30 cellular contexts compared by ENCODE assay signal in the genomic region with DNA sequence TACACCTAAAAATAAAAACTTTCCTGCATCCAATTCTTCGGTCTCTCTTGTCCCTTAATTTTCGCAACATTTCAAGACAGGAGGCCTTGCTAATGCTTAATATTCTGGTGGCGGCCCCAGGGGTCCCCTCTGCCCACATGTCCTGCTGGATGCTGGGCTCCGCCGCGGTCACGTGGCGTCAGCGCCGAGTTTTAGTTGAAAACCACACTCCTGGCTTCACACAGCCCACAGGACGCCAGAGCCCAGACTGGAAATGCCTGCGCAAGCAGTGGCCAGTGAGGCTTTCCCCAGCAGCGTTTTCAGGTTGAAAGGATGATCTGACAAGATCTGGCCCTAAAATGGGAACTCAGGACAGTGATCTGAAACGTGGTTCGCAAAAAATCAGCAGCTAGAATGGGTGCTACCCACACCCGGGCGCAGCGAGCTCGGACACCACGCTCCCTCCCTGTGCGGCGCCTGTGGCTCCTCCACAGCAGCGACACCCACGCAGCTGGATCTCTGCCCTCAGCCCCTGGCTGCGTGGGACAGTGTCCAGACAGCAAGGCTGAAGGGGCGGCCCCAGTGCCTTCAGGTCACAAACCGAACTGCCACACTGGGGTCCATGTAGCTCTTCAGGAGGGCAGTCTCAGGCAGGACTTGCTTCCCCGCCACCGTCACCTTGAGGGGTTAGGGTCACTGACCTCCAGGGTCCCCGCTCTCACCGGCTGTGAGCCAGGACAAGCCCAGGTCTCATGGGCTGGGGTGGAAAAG. TPM values are rescaled to one million over a fixed set of nuclear protein-coding genes. Genes with fewer than 3 reads are reported as not detected.
DNase-seq lines count a peak whose midpoint lies in the region; ATAC-seq, FAIRE-seq and TF ChIP-seq lines count a peak whose summit lies in the region.
"Had no signal": no experiment of that assay in that cellular context is flagged by ENCODE, and none has a peak within 500 bp of the region (broad histone marks: within the 10 kb centered on the region; RNA-seq: fewer than 3 reads in every experiment).

No MANE protein-coding gene starts in this region.

- peaks cover 6 to 10% of the 10 kb centered on the region in 2 experiments; a peak in 4 of 5 replicates for H3K4me1 ChIP-seq in K562 (replicated peaks in 1 of 2; ENCODE audit: control insufficient read depth in 2 of 2, insufficient read depth in 2 of 2, low read length in 2 of 2)
- H3K4me1 ChIP-seq in spleen, result no peaks in the 10 kb centered on the region
- H3K4me1 ChIP-seq in tibial nerve, result no peaks in the 10 kb centered on the region

- H3K79me2 ChIP-seq in K562 (ENCODE audit: control insufficient read depth, insufficient read depth, low read length), result no peaks in the 10 kb centered on the region

- CTCF ChIA-PET in Calu3 (lab: Charles Lee) (no interaction called here), K562 (lab: Yijun Ruan, JAX; ENCODE audit: low intra/inter-chr PET ratio) (no interaction called here)

- no peak overlapping the region for H3K27ac ChIP-seq in K562 (ENCODE audit: extremely low read depth, low read depth, low read length)
- no peak overlapping the region for H3K27ac ChIP-seq in spleen
- H3K27ac ChIP-seq in tibial nerve, result no peak overlapping the region

- intact Hi-C loops in Calu3 (cut with micrococcal nuclease; ENCODE audit: unreplicated experiment) (no loop called here), K562 (cut with micrococcal nuclease) (no loop called here), spleen (cut with DNase I; ENCODE audit: low total_unique reads) (no loop called here)

- BruUV-seq in Calu3 (replicated peaks; lab: Mats Ljungman, UMichigan), result no TSS peak
- no TSS peak for BruUV-seq in K562 (replicated peaks; lab: Mats Ljungman, UMichigan)

- H3K9ac ChIP-seq in K562 (ENCODE audit: insufficient read depth in 1 of 2, low read depth in 2 of 2, low read length in 2 of 2), result no peak overlapping the region
- H3K9ac ChIP-seq: SK-N-SH had no signal

- WGBS in K562 (ENCODE audit: insufficient coverage, low coverage, missing lambda C conversion rate), result 62% methylated on average over 31 of the region's 31 CpGs
- WGBS in spleen, 5 donors, result 96 to 99% (median 97%) methylated on average over 31 of the region's 31 CpGs
- 97% methylated on average over 25 to 31 of the region's 31 CpGs for WGBS in tibial nerve, 2 donors

- in situ Hi-C loops in K562 (cut with MboI), result no loop called here

- DNase-seq in Calu3, result no peak
- DNase-seq in K562 (ENCODE audit: extremely low read depth in 1 of 4, low spot score in 3 of 4), result no peak
- peak; percentile 66 for DNase-seq in spleen
- no peak for DNase-seq in stimulated activated CD8-positive, alpha-beta memory T cell treated with anti-CD3 and anti-CD28 coated beads, Interleukin-4, amount 100 ng/mL, for 48 hours
- DNase-seq in tibial nerve (ENCODE audit: low spot score in 2 of 2), result no peak
- no peak for DNase-seq in dermis blood vessel endothelial cell
- DNase-seq: C1 segment of cervical spinal cord, DMS79 treated with DMSO at 0.1 percent for 48 hours, GF-D8, KBM-7, NCI-H1105 treated with DMSO at 0.1 percent for 48 hours, NCI-H146, NCI-H1930, NCI-H2107, NCI-H446, NCI-H524 treated with DMSO at 0.1 percent for 48 hours, NCI-H774, SIG-M5, SK-N-SH had no signal

- peaks cover 56% of the 10 kb centered on the region for H3K36me3 Mint-ChIP-seq in Calu3 (ENCODE audit: insufficient read depth, unreplicated experiment)

- no peaks in the 10 kb centered on the region for H3K27me3 Mint-ChIP-seq in Calu3 (ENCODE audit: unreplicated experiment)

- no peak for ATAC-seq in GM18505 (IDR thresholded peaks at IDR 0.05; ENCODE audit: unreplicated experiment)
- ATAC-seq in K562, result no peak
- ATAC-seq: HCT116 had no signal

- peak overlapping the region; percentile 39 for H3K27ac Mint-ChIP-seq in Calu3 (ENCODE audit: unreplicated experiment)
- H3K27ac Mint-ChIP-seq: CD8-positive, alpha-beta memory T cell had no signal

- no peaks in the 10 kb centered on the region for H3K9me1 ChIP-seq in K562 (ENCODE audit: control insufficient read depth, insufficient read depth, low read length)

- FAIRE-seq in K562 (lab: Jason Lieb, UNC), result no peak
- FAIRE-seq: GM12892, GM18507, RCC 7860 had no signal

- no peak overlapping the region for H3K4me2 ChIP-seq in K562 (ENCODE audit: insufficient read depth, low read length)
- H3K4me2 ChIP-seq: SK-N-SH had no signal

- peak; percentile 47 for TF ChIP-seq POLR2A in GM18505 (IDR thresholded peaks at IDR 0.05; ENCODE audit: borderline replicate concordance, extremely low read depth, insufficient read depth, insufficient read length)
- no peak for TF ChIP-seq POLR2A in K562 (conservative IDR thresholded peaks at IDR 0.05)
- TF ChIP-seq POLR2A in spleen (IDR thresholded peaks at IDR 0.05), result no peak
- no peak for TF ChIP-seq POLR2A in tibial nerve (IDR thresholded peaks at IDR 0.05)

- TF ChIP-seq RAD21 in K562 (CRISPR knock-in tag; conservative IDR thresholded peaks at IDR 0.05 in 1 of 2, IDR thresholded peaks at IDR 0.05 in 1 of 2), result no peak

- peaks cover 38% of the 10 kb centered on the region for H3K4me1 Mint-ChIP-seq in Calu3 (ENCODE audit: low read depth, unreplicated experiment)
- H3K4me1 Mint-ChIP-seq: CD8-positive, alpha-beta memory T cell had no signal

- POLR2A ChIA-PET in K562 (lab: Yijun Ruan, JAX), result interaction anchor here (1.0 to 1.1 kb wide), 2 partner anchors 17 to 480 kb away, joined by 3 to 4 read pairs; a partner anchor contains a TSS

- H3K4me3 Mint-ChIP-seq in Calu3 (ENCODE audit: low read depth, unreplicated experiment), result no peak overlapping the region
- H3K4me3 Mint-ChIP-seq: CD8-positive, alpha-beta memory T cell had no signal

- H4K20me1 ChIP-seq in K562 (replicated peaks; ENCODE audit: control insufficient read depth, insufficient read depth, low read length), result no peaks in the 10 kb centered on the region

- H3K4me3 ChIP-seq in K562 (no peak overlapping the region), spleen (no peak overlapping the region), tibial nerve (no peak overlapping the region)

- no peaks in the 10 kb centered on the region for H3K9me3 Mint-ChIP-seq in Calu3 (ENCODE audit: low read depth, unreplicated experiment)

- peaks cover 20% of the 10 kb centered on the region for H3K9me3 ChIP-seq in K562 (replicated peaks; ENCODE audit: control insufficient read depth, insufficient read depth, low read depth, low read length)
- peaks cover 10 to 66% (median 47%) of the 10 kb centered on the region in 8 donors for H3K9me3 ChIP-seq in spleen
- peaks cover 0 to 47% (median 12%) of the 10 kb centered on the region in 4 donors for H3K9me3 ChIP-seq in tibial nerve

- TF ChIP-seq EP300 in K562 (IDR thresholded peaks at IDR 0.05; ENCODE audit: low read length) (no peak), tibial nerve (IDR thresholded peaks at IDR 0.05) (no peak)

- H2AFZ ChIP-seq in K562 (ENCODE audit: low read depth, low read length), result no peak overlapping the region

- TF ChIP-seq CTCF in Calu3 (IDR thresholded peaks at IDR 0.05; ENCODE audit: unreplicated experiment), result no peak
- no peak for TF ChIP-seq CTCF in K562 (IDR thresholded peaks at IDR 0.05 in 2 of 3, conservative IDR thresholded peaks at IDR 0.05 in 1 of 3; ENCODE audit: insufficient read depth in 2 of 3, low read depth in 1 of 3, low read length in 3 of 3)
- TF ChIP-seq CTCF in spleen (IDR thresholded peaks at IDR 0.05 in 8 of 11, conservative IDR thresholded peaks at IDR 0.05 in 3 of 11), result no peak
- TF ChIP-seq CTCF in tibial nerve (IDR thresholded peaks at IDR 0.05), result no peak

- H3K36me3 ChIP-seq in K562 (ENCODE audit: control insufficient read depth, insufficient read depth, low read length) (peaks cover 12% of the 10 kb centered on the region; the same call in 2 of the 3 replicates), spleen (peaks cover 0 to 79% (median 58%) of the 10 kb centered on the region in 6 donors), tibial nerve (peaks cover 0 to 100% (median 16%) of the 10 kb centered on the region in 3 donors)

- H3K27me3 ChIP-seq in K562 (ENCODE audit: control insufficient read depth in 2 of 2, insufficient read depth in 2 of 2, low read length in 2 of 2) (no peaks in the 10 kb centered on the region), spleen (replicated peaks in 1 of 7) (no peaks in the 10 kb centered on the region), tibial nerve (no peaks in the 10 kb centered on the region)

RNA-seq across cellular contexts. Expression of a gene that starts 11.6 kb away (rescaled TPM):
- total RNA-seq in Calu3 (2022) (84.8 and 89.0 TPM in 2 replicates), K562 (2014; rRNA removed) (108 and 116 TPM in 2 replicates), K562 (2014; rRNA removed; fragmentation: Illumina TruSeq; extraction: Trizol) (73.8 and 79.8 TPM in 2 replicates), K562 (2015; rRNA removed; fragmentation: Illumina TruSeq; extraction: Trizol) (94.7 and 97.3 TPM in 2 replicates), K562 (2021) (93.9 and 102 TPM in 2 replicates), spleen (10 to 100 TPM; 37.8 to 55.0 (median 48.2) TPM), tibial nerve (10 to 100 TPM; 41.8 to 50.6 (median 49.4) TPM), dermis blood vessel endothelial cell (20.8 and 29.5 TPM in 2 replicates)
- 74.7 and 156 TPM in 2 replicates for total RNA-seq in K562 (2011; cell fraction: chromatin; rRNA removed; ENCODE audit: low replicate concordance)
- 93.6 and 122 TPM in 2 replicates for total RNA-seq in K562 (2011; cell fraction: nucleolus; rRNA removed)
- 99.6 and 104 TPM in 2 replicates for total RNA-seq in K562 (2011; cell fraction: nucleoplasm; rRNA removed)
- polyA plus RNA-seq in K562 (2011; rRNA removed) (70.3 and 76.7 TPM in 2 replicates), K562 (2014; fragmentation: Illumina TruSeq; extraction: Trizol) (88.8 and 93.4 TPM in 2 replicates), K562 (2014; fragmentation: Nextera tagmentation; extraction: Ambion mirVana) (10 to 100 TPM; 13.9 to 25.5 TPM), K562 (2014; rRNA removed) (87.2 and 91.9 TPM in 2 replicates), spleen (10 to 100 TPM; 21.2 to 36.8 (median 23.5) TPM)
- polyA plus RNA-seq in K562 (2011; cell fraction: cytosol; rRNA removed), result 64.8 and 71.7 TPM in 2 replicates
- 63.9 and 68.6 TPM in 2 replicates for polyA plus RNA-seq in K562 (2011; cell fraction: nucleus; rRNA removed)
- 76.0 and 88.6 TPM in 2 replicates for polyA plus RNA-seq in K562 (2012)
- 91.4 and 96.8 TPM in 2 replicates for polyA minus RNA-seq in K562 (2011; rRNA and poly(A)+ RNA removed)
- polyA minus RNA-seq in K562 (2011; cell fraction: cytosol; rRNA and poly(A)+ RNA removed), result 41.0 and 42.8 TPM in 2 replicates
- 68.5 and 107 TPM in 2 replicates for polyA minus RNA-seq in K562 (2011; cell fraction: nucleus; rRNA and poly(A)+ RNA removed)

RNA-seq across cellular contexts. Expression of a gene that starts 29.2 kb away (rescaled TPM):
- total RNA-seq in Calu3 (2022), result 21.2 and 24.3 TPM in 2 replicates
- total RNA-seq in K562 (2011; cell fraction: chromatin; rRNA removed; ENCODE audit: low replicate concordance), result 28.4 and 48.4 TPM in 2 replicates
- total RNA-seq in K562 (2011; cell fraction: nucleolus; rRNA removed), result 26.5 and 27.3 TPM in 2 replicates
- total RNA-seq in K562 (2011; cell fraction: nucleoplasm; rRNA removed), result 18.5 and 26.3 TPM in 2 replicates
- 10.1 and 12.0 TPM in 2 replicates for total RNA-seq in K562 (2014; rRNA removed)
- total RNA-seq in K562 (2014; rRNA removed; fragmentation: Illumina TruSeq; extraction: Trizol), result 4.9 and 5.8 TPM in 2 replicates
- 9.2 and 10.7 TPM in 2 replicates for total RNA-seq in K562 (2015; rRNA removed; fragmentation: Illumina TruSeq; extraction: Trizol)
- 12.1 and 18.2 TPM in 2 replicates for total RNA-seq in K562 (2021)
- polyA plus RNA-seq in K562 (2011; rRNA removed), result 12.9 and 15.0 TPM in 2 replicates
- 18.4 and 21.1 TPM in 2 replicates for polyA plus RNA-seq in K562 (2011; cell fraction: cytosol; rRNA removed)
- polyA plus RNA-seq in K562 (2011; cell fraction: nucleus; rRNA removed), result 69.8 and 70.6 TPM in 2 replicates
- polyA plus RNA-seq in K562 (2012), result 8.7 and 11.6 TPM in 2 replicates
- polyA plus RNA-seq in K562 (2014; fragmentation: Illumina TruSeq; extraction: Trizol), result 7.7 and 9.8 TPM in 2 replicates
- 1 to 10 TPM; 1.9 to 2.1 TPM for polyA plus RNA-seq in K562 (2014; fragmentation: Nextera tagmentation; extraction: Ambion mirVana)
- polyA plus RNA-seq in K562 (2014; rRNA removed), result 11.9 and 17.4 TPM in 2 replicates
- 8.4 and 9.3 TPM in 2 replicates for polyA minus RNA-seq in K562 (2011; rRNA and poly(A)+ RNA removed)
- 8.6 and 9.1 TPM in 2 replicates for polyA minus RNA-seq in K562 (2011; cell fraction: cytosol; rRNA and poly(A)+ RNA removed)
- 15.2 and 24.0 TPM in 2 replicates for polyA minus RNA-seq in K562 (2011; cell fraction: nucleus; rRNA and poly(A)+ RNA removed)
- 10 to 100 TPM; 15.1 to 31.3 (median 23.8) TPM for total RNA-seq in spleen
- polyA plus RNA-seq in spleen, result 10 to 100 TPM in 2 of 3 donors, 1 to 10 TPM in 1; 6.9 to 12.2 (median 11.4) TPM
- 10 to 100 TPM; 20.7 to 82.2 (median 32.6) TPM for total RNA-seq in tibial nerve
- total RNA-seq in dermis blood vessel endothelial cell, result 5.3 and 7.7 TPM in 2 replicates

RNA-seq across cellular contexts. Expression of a gene that starts 34.2 kb away (rescaled TPM):
- total RNA-seq in Calu3 (2022) (4.2 and 11.4 TPM in 2 replicates), K562 (2014; rRNA removed) (0.23 and 0.24 TPM in 2 replicates), K562 (2014; rRNA removed; fragmentation: Illumina TruSeq; extraction: Trizol) (0.15 and 0.22 TPM in 2 replicates), K562 (2015; rRNA removed; fragmentation: Illumina TruSeq; extraction: Trizol) (0.19 and 0.36 TPM in 2 replicates), K562 (2021) (0.29 and 0.33 TPM in 2 replicates), spleen (10 to 100 TPM; 40.3 to 76.1 (median 45.4) TPM), tibial nerve (10 to 100 TPM; 20.5 to 46.9 (median 32.5) TPM), dermis blood vessel endothelial cell (40.7 and 76.1 TPM in 2 replicates)
- 0.37 and 0.60 TPM in 2 replicates for total RNA-seq in K562 (2011; cell fraction: chromatin; rRNA removed; ENCODE audit: low replicate concordance)
- total RNA-seq in K562 (2011; cell fraction: nucleolus; rRNA removed), result 0.17 and 0.39 TPM in 2 replicates
- not detected in 2 replicates for total RNA-seq in K562 (2011; cell fraction: nucleoplasm; rRNA removed)
- polyA plus RNA-seq in K562 (2011; rRNA removed) (0.03 TPM in 1 of 2 replicates, not detected in the other), K562 (2014; fragmentation: Illumina TruSeq; extraction: Trizol) (0.15 and 0.19 TPM in 2 replicates), K562 (2014; fragmentation: Nextera tagmentation; extraction: Ambion mirVana) (under 1 TPM; 0.35 to 0.82 TPM), K562 (2014; rRNA removed) (0.11 TPM in 1 of 2 replicates, not detected in the other), spleen (10 to 100 TPM in 2 of 3 donors, 1 to 10 TPM in 1; 7.0 to 16.6 (median 16.3) TPM)
- 0.04 TPM in 1 of 2 replicates, not detected in the other for polyA plus RNA-seq in K562 (2011; cell fraction: cytosol; rRNA removed)
- polyA plus RNA-seq in K562 (2011; cell fraction: nucleus; rRNA removed), result not detected in 2 replicates
- polyA plus RNA-seq in K562 (2012), result 12.5 and 24.1 TPM in 2 replicates
- 0.35 TPM in 1 of 2 replicates, not detected in the other for polyA minus RNA-seq in K562 (2011; rRNA and poly(A)+ RNA removed)
- not detected in 2 replicates for polyA minus RNA-seq in K562 (2011; cell fraction: cytosol; rRNA and poly(A)+ RNA removed)
- polyA minus RNA-seq in K562 (2011; cell fraction: nucleus; rRNA and poly(A)+ RNA removed), result 0.40 TPM in 1 of 2 replicates, not detected in the other
- total RNA-seq: A673, MCF 10A had no signal

RNA-seq across cellular contexts. Expression of a gene that starts 51.5 kb away (rescaled TPM):
- total RNA-seq in Calu3 (2022) (not detected in 2 replicates), K562 (2014; rRNA removed) (not detected in 2 replicates), K562 (2014; rRNA removed; fragmentation: Illumina TruSeq; extraction: Trizol) (not detected in 2 replicates), K562 (2015; rRNA removed; fragmentation: Illumina TruSeq; extraction: Trizol) (not detected in 2 replicates), K562 (2021) (not detected in 2 replicates), spleen (not detected), tibial nerve (not detected), dermis blood vessel endothelial cell (not detected in 2 replicates)
- not detected in 2 replicates for total RNA-seq in K562 (2011; cell fraction: chromatin; rRNA removed; ENCODE audit: low replicate concordance)
- not detected in 2 replicates for total RNA-seq in K562 (2011; cell fraction: nucleolus; rRNA removed)
- total RNA-seq in K562 (2011; cell fraction: nucleoplasm; rRNA removed), result not detected in 2 replicates
- polyA plus RNA-seq in K562 (2011; rRNA removed) (not detected in 2 replicates), K562 (2014; fragmentation: Illumina TruSeq; extraction: Trizol) (not detected in 2 replicates), K562 (2014; fragmentation: Nextera tagmentation; extraction: Ambion mirVana) (not detected), K562 (2014; rRNA removed) (not detected in 2 replicates), spleen (not detected)
- polyA plus RNA-seq in K562 (2011; cell fraction: cytosol; rRNA removed), result not detected in 2 replicates
- polyA plus RNA-seq in K562 (2011; cell fraction: nucleus; rRNA removed), result not detected in 2 replicates
- not detected in 2 replicates for polyA plus RNA-seq in K562 (2012)
- polyA minus RNA-seq in K562 (2011; rRNA and poly(A)+ RNA removed), result not detected in 2 replicates
- polyA minus RNA-seq in K562 (2011; cell fraction: cytosol; rRNA and poly(A)+ RNA removed), result not detected in 2 replicates
- not detected in 2 replicates for polyA minus RNA-seq in K562 (2011; cell fraction: nucleus; rRNA and poly(A)+ RNA removed)
- total RNA-seq: A673; CD8-positive, alpha-beta memory T cell; H4; HT1080; LHCN-M2; MCF 10A had no signal
- polyA plus RNA-seq: CD8-positive, alpha-beta memory T cell; SK-N-SH had no signal
